ENCODE assay signal across 1 cellular context in the genomic region with DNA sequence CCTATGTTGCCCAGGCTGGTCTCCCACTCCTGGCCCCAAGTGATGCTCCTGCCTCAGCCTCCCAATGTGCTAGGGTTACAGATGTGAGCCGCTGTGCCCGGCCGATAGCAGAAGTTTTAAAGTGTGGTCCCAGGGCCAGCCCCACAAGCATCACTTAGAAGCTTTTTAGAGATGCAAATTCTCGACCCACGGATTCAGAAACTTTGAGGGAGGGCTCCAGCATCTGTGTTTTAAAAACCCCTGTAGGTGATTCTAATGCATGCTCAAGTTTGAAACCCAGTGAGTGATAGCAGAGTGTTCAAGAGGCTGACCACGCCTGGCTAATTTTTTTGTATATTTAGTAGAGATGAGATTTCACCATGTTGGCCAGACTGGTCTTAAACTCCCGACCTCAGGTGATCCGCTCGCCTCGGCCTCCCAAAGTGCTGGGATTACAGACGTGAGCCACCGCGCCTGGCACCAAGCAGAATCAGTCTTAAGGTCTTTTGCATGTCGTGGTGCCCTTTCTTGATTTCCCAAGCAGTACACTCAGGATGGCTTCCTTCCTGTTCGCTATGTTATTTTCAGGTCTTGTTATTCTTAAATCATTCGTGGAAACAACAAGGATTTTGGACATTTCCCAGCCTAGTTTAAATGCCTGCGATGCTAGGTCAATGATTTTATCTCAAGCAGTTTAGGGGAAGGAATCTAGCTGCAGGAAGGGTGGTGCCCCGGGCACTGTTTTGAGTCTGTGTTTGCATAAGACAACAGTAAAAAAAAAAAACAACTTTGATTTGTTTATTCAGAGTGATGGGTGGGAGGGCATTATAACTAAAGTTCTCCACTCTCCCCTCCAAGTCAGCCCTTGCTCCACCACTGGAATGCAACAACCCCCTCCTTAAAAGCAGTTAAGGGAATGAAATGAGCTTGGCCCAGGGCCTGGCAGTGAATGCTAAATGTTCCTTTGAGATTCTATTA.
TF ChIP-seq lines count a peak whose summit lies in the region.

No MANE protein-coding gene starts in this region.

TF ChIP-seq in HEK293, 187 proteins besides CTCF, POLR2A, EP300 and RAD21 (continued from another document):
- TF ChIP-seq ZNF707 (tag by site-specific recombination; IDR thresholded peaks at IDR 0.05) (no peak), ZNF157 (tag by site-specific recombination; IDR thresholded peaks at IDR 0.05) (peak; percentile 65; the same call in 1 of the 2 replicates), ZNF24 (tag by site-specific recombination; IDR thresholded peaks at IDR 0.05) (no peak), ZNF335 (tag by site-specific recombination; conservative IDR thresholded peaks at IDR 0.05) (peak; percentile 22; the same call in 1 of the 2 replicates)
- TF ChIP-seq, protein P1, sequence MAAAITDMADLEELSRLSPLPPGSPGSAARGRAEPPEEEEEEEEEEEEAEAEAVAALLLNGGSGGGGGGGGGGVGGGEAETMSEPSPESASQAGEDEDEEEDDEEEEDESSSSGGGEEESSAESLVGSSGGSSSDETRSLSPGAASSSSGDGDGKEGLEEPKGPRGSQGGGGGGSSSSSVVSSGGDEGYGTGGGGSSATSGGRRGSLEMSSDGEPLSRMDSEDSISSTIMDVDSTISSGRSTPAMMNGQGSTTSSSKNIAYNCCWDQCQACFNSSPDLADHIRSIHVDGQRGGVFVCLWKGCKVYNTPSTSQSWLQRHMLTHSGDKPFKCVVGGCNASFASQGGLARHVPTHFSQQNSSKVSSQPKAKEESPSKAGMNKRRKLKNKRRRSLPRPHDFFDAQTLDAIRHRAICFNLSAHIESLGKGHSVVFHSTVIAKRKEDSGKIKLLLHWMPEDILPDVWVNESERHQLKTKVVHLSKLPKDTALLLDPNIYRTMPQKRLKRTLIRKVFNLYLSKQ (tag by site-specific recombination; IDR thresholded peaks at IDR 0.05; ENCODE audit: borderline replicate concordance), result no peak
- TF ChIP-seq, protein P2, sequence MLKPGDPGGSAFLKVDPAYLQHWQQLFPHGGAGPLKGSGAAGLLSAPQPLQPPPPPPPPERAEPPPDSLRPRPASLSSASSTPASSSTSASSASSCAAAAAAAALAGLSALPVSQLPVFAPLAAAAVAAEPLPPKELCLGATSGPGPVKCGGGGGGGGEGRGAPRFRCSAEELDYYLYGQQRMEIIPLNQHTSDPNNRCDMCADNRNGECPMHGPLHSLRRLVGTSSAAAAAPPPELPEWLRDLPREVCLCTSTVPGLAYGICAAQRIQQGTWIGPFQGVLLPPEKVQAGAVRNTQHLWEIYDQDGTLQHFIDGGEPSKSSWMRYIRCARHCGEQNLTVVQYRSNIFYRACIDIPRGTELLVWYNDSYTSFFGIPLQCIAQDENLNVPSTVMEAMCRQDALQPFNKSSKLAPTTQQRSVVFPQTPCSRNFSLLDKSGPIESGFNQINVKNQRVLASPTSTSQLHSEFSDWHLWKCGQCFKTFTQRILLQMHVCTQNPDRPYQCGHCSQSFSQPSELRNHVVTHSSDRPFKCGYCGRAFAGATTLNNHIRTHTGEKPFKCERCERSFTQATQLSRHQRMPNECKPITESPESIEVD (tag by site-specific recombination; IDR thresholded peaks at IDR 0.05), result peak; percentile 53
- TF ChIP-seq, protein P3, sequence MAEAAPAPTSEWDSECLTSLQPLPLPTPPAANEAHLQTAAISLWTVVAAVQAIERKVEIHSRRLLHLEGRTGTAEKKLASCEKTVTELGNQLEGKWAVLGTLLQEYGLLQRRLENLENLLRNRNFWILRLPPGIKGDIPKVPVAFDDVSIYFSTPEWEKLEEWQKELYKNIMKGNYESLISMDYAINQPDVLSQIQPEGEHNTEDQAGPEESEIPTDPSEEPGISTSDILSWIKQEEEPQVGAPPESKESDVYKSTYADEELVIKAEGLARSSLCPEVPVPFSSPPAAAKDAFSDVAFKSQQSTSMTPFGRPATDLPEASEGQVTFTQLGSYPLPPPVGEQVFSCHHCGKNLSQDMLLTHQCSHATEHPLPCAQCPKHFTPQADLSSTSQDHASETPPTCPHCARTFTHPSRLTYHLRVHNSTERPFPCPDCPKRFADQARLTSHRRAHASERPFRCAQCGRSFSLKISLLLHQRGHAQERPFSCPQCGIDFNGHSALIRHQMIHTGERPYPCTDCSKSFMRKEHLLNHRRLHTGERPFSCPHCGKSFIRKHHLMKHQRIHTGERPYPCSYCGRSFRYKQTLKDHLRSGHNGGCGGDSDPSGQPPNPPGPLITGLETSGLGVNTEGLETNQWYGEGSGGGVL (tag by site-specific recombination; IDR thresholded peaks at IDR 0.05), result peak; percentile 72
- TF ChIP-seq, protein P4, sequence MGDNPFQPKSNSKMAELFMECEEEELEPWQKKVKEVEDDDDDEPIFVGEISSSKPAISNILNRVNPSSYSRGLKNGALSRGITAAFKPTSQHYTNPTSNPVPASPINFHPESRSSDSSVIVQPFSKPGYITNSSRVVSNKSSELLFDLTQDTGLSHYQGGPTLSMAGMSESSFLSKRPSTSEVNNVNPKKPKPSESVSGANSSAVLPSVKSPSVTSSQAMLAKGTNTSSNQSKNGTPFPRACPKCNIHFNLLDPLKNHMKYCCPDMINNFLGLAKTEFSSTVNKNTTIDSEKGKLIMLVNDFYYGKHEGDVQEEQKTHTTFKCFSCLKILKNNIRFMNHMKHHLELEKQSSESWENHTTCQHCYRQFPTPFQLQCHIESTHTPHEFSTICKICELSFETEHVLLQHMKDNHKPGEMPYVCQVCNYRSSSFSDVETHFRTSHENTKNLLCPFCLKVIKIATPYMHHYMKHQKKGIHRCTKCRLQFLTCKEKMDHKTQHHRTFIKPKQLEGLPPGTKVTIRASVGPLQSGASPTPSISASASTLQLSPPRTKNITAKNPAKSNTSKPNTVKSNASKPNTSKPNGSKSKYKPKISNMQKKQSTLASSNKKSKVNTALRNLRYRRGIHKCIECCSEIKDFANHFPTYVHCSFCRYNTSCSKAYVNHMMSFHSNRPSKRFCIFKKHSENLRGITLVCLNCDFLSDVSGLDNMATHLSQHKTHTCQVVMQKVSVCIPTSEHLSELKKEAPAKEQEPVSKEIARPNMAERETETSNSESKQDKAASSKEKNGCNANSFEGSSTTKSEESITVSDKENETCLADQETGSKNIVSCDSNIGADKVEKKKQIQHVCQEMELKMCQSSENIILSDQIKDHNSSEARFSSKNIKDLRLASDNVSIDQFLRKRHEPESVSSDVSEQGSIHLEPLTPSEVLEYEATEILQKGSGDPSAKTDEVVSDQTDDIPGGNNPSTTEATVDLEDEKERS (tag by site-specific recombination; IDR thresholded peaks at IDR 0.05), result no peak
